Comparison of ENCODE assay signal across 8 cellular contexts in genomic region chr6:33199687-33200233, GRCh38. TPM values are rescaled to one million over a fixed set of nuclear protein-coding genes. Genes with fewer than 3 reads are reported as not detected.
A peak's percentile ranks its signal among the peaks of the same experiment; 100 is the strongest.
DNase-seq lines count a peak whose midpoint lies in the region; ATAC-seq, FAIRE-seq and TF ChIP-seq lines count a peak whose summit lies in the region.

No MANE protein-coding gene starts in this region.

- peaks cover 60% of the 10 kb centered on the region for H4K20me1 ChIP-seq in Loucy (ENCODE audit: insufficient read depth, low read length, poor library complexity, severe bottlenecking)

- peaks cover 80% of the 10 kb centered on the region for H3K79me2 ChIP-seq in Loucy (ENCODE audit: insufficient read depth, low read length)

- H3K9me2 ChIP-seq in Loucy (replicated peaks; ENCODE audit: low read depth, low read length), result no peaks in the 10 kb centered on the region

- H3K36me3 ChIP-seq in Loucy (ENCODE audit: insufficient read depth, low read length), result peaks cover 37% of the 10 kb centered on the region; the same call in 1 of the 2 replicates
- peaks cover 26% of the 10 kb centered on the region for H3K36me3 ChIP-seq in bronchial epithelial cell (ENCODE audit: control insufficient read depth, insufficient read depth, low read length)

- H3K9me3 ChIP-seq in Loucy (ENCODE audit: insufficient read depth, low read depth, low read length), result no peaks in the 10 kb centered on the region

- peak overlapping the region; percentile 99 for H3K4me2 ChIP-seq in Loucy (ENCODE audit: low read depth, low read length, poor library complexity, severe bottlenecking)

- H3K4me3 ChIP-seq in Loucy (ENCODE audit: low read length, poor library complexity, severe bottlenecking) (peak overlapping the region; percentile 87), bronchial epithelial cell (ENCODE audit: low read depth, low read length) (peak overlapping the region; percentile 85)

- H3K4me1 ChIP-seq in Loucy (ENCODE audit: insufficient read depth, low read length, poor library complexity, severe bottlenecking), result peaks cover 57% of the 10 kb centered on the region

- ATAC-seq in GM21786 (IDR thresholded peaks at IDR 0.05; ENCODE audit: unreplicated experiment) (peak; percentile 6), left colon (peak; percentile 54)

- H2AFZ ChIP-seq in Loucy (ENCODE audit: low read length), result peak overlapping the region; percentile 95; the same call in 1 of the 2 replicates

- FAIRE-seq in bronchial epithelial cell (lab: Jason Lieb, UNC), result no peak

- H3K27me3 ChIP-seq in Loucy (ENCODE audit: insufficient read depth, low read length, poor library complexity, severe bottlenecking) (no peaks in the 10 kb centered on the region), bronchial epithelial cell (ENCODE audit: control insufficient read depth, insufficient read depth, low read length) (no peaks in the 10 kb centered on the region)

- 0 out of 2 replicates have a peak, but pooled peaks cover 5% of the 10 kb centered on the region for H3F3A ChIP-seq in Loucy (ENCODE audit: low read depth)

- intact Hi-C loops in left colon (cut with DNase I, micrococcal nuclease), result loop anchor here in 1 of 2 donors (5.0 kb wide), 1 partner anchor 37 kb away; no protein-coding TSS in a partner anchor

- TF ChIP-seq CTCF in Loucy (conservative IDR thresholded peaks at IDR 0.05; ENCODE audit: low read length) (no peak), bronchial epithelial cell (IDR thresholded peaks at IDR 0.05; ENCODE audit: insufficient read depth, low read length, severe bottlenecking) (no peak)

- DNase-seq in GDM1 (lab: John Stamatoyannopoulos, UW) (peak; percentile 32), T-helper 9 cell (peak; percentile 69), bronchial epithelial cell (ENCODE audit: low read depth) (peak; percentile 38), left colon (peak; percentile 84), cortex of kidney (lab: John Stamatoyannopoulos, UW) (no peak)
- DNase-seq in stimulated activated CD4-positive, alpha-beta T cell treated with anti-CD3 and anti-CD28 coated beads, TNF-alpha, amount 100 ng/mL, for 1 hour (ENCODE audit: low read depth in 3 of 3, low spot score in 1 of 3), result peak; percentile 27 to 56 (median 38)

- H3K9ac ChIP-seq in Loucy (ENCODE audit: low read depth, low read length, poor library complexity, severe bottlenecking), result peak overlapping the region; percentile 87

RNA-seq across cellular contexts. Expression of gene RXRB, which starts 0.7 kb away (rescaled TPM):
- total RNA-seq in bronchial epithelial cell (13.2 and 15.3 TPM in 2 replicates), left colon (10 to 100 TPM; 34.4 to 37.0 TPM)

RNA-seq across cellular contexts. Expression of gene SLC39A7, which starts 0.9 kb away (rescaled TPM):
- total RNA-seq in bronchial epithelial cell (90.4 and 94.0 TPM in 2 replicates), left colon (100 to 1,000 TPM; 128 to 203 TPM)

RNA-seq across cellular contexts. Expression of gene HSD17B8, which starts 4.7 kb away (rescaled TPM):
- total RNA-seq in bronchial epithelial cell, result 59.8 and 76.4 TPM in 2 replicates
- total RNA-seq in left colon, result 10 to 100 TPM; 22.4 to 23.7 TPM

RNA-seq across cellular contexts. Expression of gene COL11A2, which starts 7.5 kb away (rescaled TPM):
- total RNA-seq in bronchial epithelial cell (under 0.01 TPM in 2 replicates), left colon (under 1 TPM; 0.45 to 0.55 TPM)

RNA-seq across cellular contexts. Expression of gene RING1, which starts 8.5 kb away (rescaled TPM):
- total RNA-seq in bronchial epithelial cell (43.4 and 50.7 TPM in 2 replicates), left colon (10 to 100 TPM; 27.4 to 29.7 TPM)
